In the genomic region with DNA sequence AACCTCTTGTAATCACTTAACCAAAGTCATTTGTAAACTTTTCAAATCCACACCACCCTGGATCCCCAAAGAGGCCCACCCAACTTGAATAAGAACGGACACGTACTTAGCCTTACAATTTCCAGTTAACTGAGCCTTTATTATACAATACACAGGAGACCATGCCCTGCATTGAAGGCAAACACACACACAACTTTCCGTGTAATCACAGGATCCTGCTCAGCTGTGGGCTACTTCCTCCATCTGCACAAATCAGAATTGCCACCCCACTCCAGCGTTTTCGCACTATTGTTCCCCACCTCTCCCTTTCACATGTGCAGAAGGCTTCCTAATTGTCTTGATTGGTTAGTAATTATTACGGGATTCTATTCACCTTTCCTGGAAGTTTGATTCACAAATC, we compare ENCODE assay signal across 25 cellular contexts.
"Had no signal": no experiment of that assay in that cellular context is flagged by ENCODE, and none has a peak within 500 bp of the region (broad histone marks: within the 10 kb centered on the region; RNA-seq: fewer than 3 reads in every experiment).

No MANE protein-coding gene starts in this region.

- H3K4me3 Mint-ChIP-seq: natural killer cell; stimulated activated effector memory CD8-positive, alpha-beta T cell treated with anti-CD3 and anti-CD28 coated beads, Interleukin-12 subunit alpha, Interleukin-12 subunit beta, amount 100 ng/mL, for 72 hours had no signal

- H3K9me3 ChIP-seq: gastrocnemius medialis, left lung, lower lobe of right lung, prostate gland, sigmoid colon, stomach, thyroid gland had no signal

- ATAC-seq: esophagus mucosa; gastrocnemius medialis; left cardiac atrium; left lung; lower lobe of right lung; natural killer cell; right cardiac atrium; stimulated activated effector memory CD8-positive, alpha-beta T cell treated with anti-CD3 and anti-CD28 coated beads, Interleukin-12 subunit alpha, Interleukin-12 subunit beta, amount 100 ng/mL, for 72 hours had no signal

- H3K4me3 ChIP-seq: dorsolateral prefrontal cortex, gastrocnemius medialis, left lung, lower lobe of right lung, prostate gland, sigmoid colon, stomach, thyroid gland had no signal

- H3K4me1 Mint-ChIP-seq: natural killer cell; stimulated activated effector memory CD8-positive, alpha-beta T cell treated with anti-CD3 and anti-CD28 coated beads, Interleukin-12 subunit alpha, Interleukin-12 subunit beta, amount 100 ng/mL, for 72 hours had no signal

- H3K27ac ChIP-seq: dorsolateral prefrontal cortex, epithelial cell of prostate, left lung, lower lobe of right lung, prostate gland, sigmoid colon, stomach, thyroid gland had no signal

- H3K4me1 ChIP-seq: left lung, lower lobe of right lung, prostate gland, sigmoid colon, stomach, thyroid gland had no signal

- H3K27me3 ChIP-seq: dorsolateral prefrontal cortex, gastrocnemius medialis, left lung, sigmoid colon, stomach, thyroid gland had no signal

- H3K36me3 ChIP-seq: gastrocnemius medialis, left lung, lower lobe of right lung, prostate gland, sigmoid colon, stomach, thyroid gland had no signal

- DNase-seq: cerebellar nuclear complex; cortex of kidney; dorsolateral prefrontal cortex; effector CD4-positive, alpha-beta T cell; foreskin fibroblast; gastrocnemius medialis; head of caudate nucleus; hippocampal formation; left cardiac atrium; left lung; lower lobe of right lung; natural killer cell; nucleus accumbens; right cardiac atrium; sigmoid colon; stimulated activated CD4-positive, alpha-beta T cell treated with anti-CD3 and anti-CD28 coated beads, Interleukin-2, amount 100 ng/mL, for 24 hours; stimulated activated CD4-positive, alpha-beta T cell treated with anti-CD3 and anti-CD28 coated beads, Interleukin-4, amount 100 ng/mL, for 24 hours; stimulated activated naive CD4-positive, alpha-beta T cell treated with Interleukin-2 at 50 U/mL for 16 hours; stomach; thyroid gland; trophoblast cell had no signal

- H3K27ac Mint-ChIP-seq: natural killer cell; stimulated activated effector memory CD8-positive, alpha-beta T cell treated with anti-CD3 and anti-CD28 coated beads, Interleukin-12 subunit alpha, Interleukin-12 subunit beta, amount 100 ng/mL, for 72 hours had no signal

- H3K9me3 Mint-ChIP-seq: natural killer cell; stimulated activated effector memory CD8-positive, alpha-beta T cell treated with anti-CD3 and anti-CD28 coated beads, Interleukin-12 subunit alpha, Interleukin-12 subunit beta, amount 100 ng/mL, for 72 hours had no signal

- H3K36me3 Mint-ChIP-seq: natural killer cell; stimulated activated effector memory CD8-positive, alpha-beta T cell treated with anti-CD3 and anti-CD28 coated beads, Interleukin-12 subunit alpha, Interleukin-12 subunit beta, amount 100 ng/mL, for 72 hours had no signal
